22 cellular contexts compared by ENCODE assay signal in genomic region chr22:33861216-33861875, GRCh38. TPM values are rescaled to one million over a fixed set of nuclear protein-coding genes. Genes with fewer than 3 reads are reported as not detected.
DNase-seq lines count a peak whose midpoint lies in the region; ATAC-seq and TF ChIP-seq lines count a peak whose summit lies in the region.
"Had no signal": no experiment of that assay in that cellular context is flagged by ENCODE, and none has a peak within 500 bp of the region (broad histone marks: within the 10 kb centered on the region; RNA-seq: fewer than 3 reads in every experiment).

No MANE protein-coding gene starts in this region.

- H3K27me3 ChIP-seq in H9 (ENCODE audit: insufficient read depth, low read length) (no peaks in the 10 kb centered on the region), lower lobe of right lung (ENCODE audit: low read depth) (no peaks in the 10 kb centered on the region), trophoblast cell (ENCODE audit: insufficient read depth, low read length) (no peaks in the 10 kb centered on the region)
- H3K27me3 ChIP-seq: Peyer's patch had no signal

- H3K27ac ChIP-seq in H9 (ENCODE audit: insufficient read length, low read depth, low read length) (no peak overlapping the region), lower lobe of right lung (no peak overlapping the region), trophoblast cell (ENCODE audit: low read depth, low read length) (no peak overlapping the region)
- H3K27ac ChIP-seq: C4-2B, Peyer's patch had no signal

- H3K4me3 Mint-ChIP-seq in H9 (no peak overlapping the region; a peak in 1 of 5 replicates), brain (no peak overlapping the region)
- no peak overlapping the region for H3K4me3 Mint-ChIP-seq in activated CD4-positive, alpha-beta memory T cell treated with anti-CD3 and anti-CD28 coated beads for 36 hours
- H3K4me3 Mint-ChIP-seq: HFFc6 had no signal

- H4K8ac ChIP-seq in H9 (replicated peaks; ENCODE audit: insufficient read length, low read depth, low read length) (no peak overlapping the region), trophoblast cell (ENCODE audit: low read depth, low read length) (no peak overlapping the region)

- H3K4me1 ChIP-seq in H9 (ENCODE audit: insufficient read depth, low read length) (peaks cover 2% of the 10 kb centered on the region), lower lobe of right lung (peaks cover 10% of the 10 kb centered on the region), trophoblast cell (ENCODE audit: control insufficient read depth in 1 of 2, insufficient read depth in 2 of 2, low read length in 2 of 2) (peaks cover 3 to 5% of the 10 kb centered on the region in 2 experiments)

- H3K79me2 ChIP-seq in H9 (ENCODE audit: insufficient read depth, low read length), result peaks cover 47% of the 10 kb centered on the region; the same call in 1 of the 2 replicates
- H3K79me2 ChIP-seq in trophoblast cell (ENCODE audit: control insufficient read depth, insufficient read depth, low read length, poor library complexity), result peaks cover 2% of the 10 kb centered on the region

- no peak overlapping the region for H2BK15ac ChIP-seq in H9 (ENCODE audit: low read depth, low read length)

- H3K23ac ChIP-seq in H9 (ENCODE audit: insufficient read length, low read depth, low read length) (no peak overlapping the region), trophoblast cell (ENCODE audit: low read length) (peak overlapping the region; percentile 71)

- H4K5ac ChIP-seq in H9 (ENCODE audit: insufficient read length, low read depth, low read length), result no peak overlapping the region

- H2BK5ac ChIP-seq in H9 (ENCODE audit: insufficient read length, low read length) (no peak overlapping the region), trophoblast cell (ENCODE audit: low read depth, low read length, poor library complexity) (no peak overlapping the region)

- H3K9me3 Mint-ChIP-seq in H9 (no peaks in the 10 kb centered on the region), brain (peaks cover 0 to 7% (median 2%) of the 10 kb centered on the region in 5 experiments)
- peaks cover 5% of the 10 kb centered on the region for H3K9me3 Mint-ChIP-seq in activated CD4-positive, alpha-beta memory T cell treated with anti-CD3 and anti-CD28 coated beads for 36 hours

- H3K27me3 Mint-ChIP-seq in H9 (ENCODE audit: low read depth) (no peaks in the 10 kb centered on the region; the same call in 1 of the 2 replicates), brain (no peaks in the 10 kb centered on the region)
- no peaks in the 10 kb centered on the region for H3K27me3 Mint-ChIP-seq in activated CD4-positive, alpha-beta memory T cell treated with anti-CD3 and anti-CD28 coated beads for 36 hours

- no peak overlapping the region for H3K9ac ChIP-seq in H9 (ENCODE audit: extremely low read depth, insufficient read length, low read length)
- H3K9ac ChIP-seq in trophoblast cell (ENCODE audit: low read length), result no peak overlapping the region

- no peak overlapping the region for H2BK20ac ChIP-seq in H9 (ENCODE audit: low read depth, low read length, poor library complexity, severe bottlenecking)

- POLR2A ChIA-PET in activated CD4-positive, alpha-beta memory T cell treated with anti-CD3 and anti-CD28 coated beads for 36 hours (lab: Charles Lee), result no interaction called here

- H3K4me1 Mint-ChIP-seq in H9 (peaks cover 35 to 43% of the 10 kb centered on the region in 2 experiments), brain (peaks cover 17% of the 10 kb centered on the region)
- no peaks in the 10 kb centered on the region for H3K4me1 Mint-ChIP-seq in activated CD4-positive, alpha-beta memory T cell treated with anti-CD3 and anti-CD28 coated beads for 36 hours (ENCODE audit: low read depth)
- H3K4me1 Mint-ChIP-seq: CD8-positive, alpha-beta memory T cell had no signal

- H3K23me2 ChIP-seq in H9 (ENCODE audit: insufficient read length, low read depth, low read length, poor library complexity, severe bottlenecking), result no peaks in the 10 kb centered on the region

- no peak for DNase-seq in H9
- peak; percentile 71 for DNase-seq in lower lobe of right lung
- DNase-seq in trophoblast cell, result no peak
- DNase-seq in DMS153 treated with DMSO at 0.1 percent for 48 hours (lab: John Stamatoyannopoulos, UW; ENCODE audit: unreplicated experiment), result no peak
- no peak for DNase-seq in activated CD4-positive, alpha-beta memory T cell treated with anti-CD3 and anti-CD28 coated beads for 36 hours
- DNase-seq: Calu3; CD8-positive, alpha-beta memory T cell; DMS153; HFFc6; Karpas-422; MV-4-11; NCI-H1694; NCI-H2081; NCI-H2171; NCI-H345; NCI-H524; NCI-H82; Peyer's patch had no signal

- intact Hi-C loops in lower lobe of right lung (cut with DNase I), result no loop called here
- intact Hi-C loops in activated CD4-positive, alpha-beta memory T cell treated with anti-CD3 and anti-CD28 coated beads for 36 hours (cut with micrococcal nuclease), result no loop called here

- H2AFZ ChIP-seq in H9 (ENCODE audit: low read length) (no peak overlapping the region), trophoblast cell (ENCODE audit: insufficient read depth, low read length, poor library complexity) (no peak overlapping the region)

- H4K91ac ChIP-seq in H9 (ENCODE audit: insufficient read length, low read depth, low read length) (no peak overlapping the region), trophoblast cell (ENCODE audit: low read depth, low read length) (no peak overlapping the region)

- no peak overlapping the region for H3K4me2 ChIP-seq in H9 (ENCODE audit: insufficient read depth, insufficient read length, low read length)
- H3K4me2 ChIP-seq in trophoblast cell (ENCODE audit: low read length), result no peak overlapping the region

- no peaks in the 10 kb centered on the region for H3K9me3 ChIP-seq in H9 (ENCODE audit: control insufficient read depth, low read depth, low read length)
- no peaks in the 10 kb centered on the region for H3K9me3 ChIP-seq in lower lobe of right lung
- no peaks in the 10 kb centered on the region for H3K9me3 ChIP-seq in trophoblast cell (ENCODE audit: insufficient read depth, low read depth, low read length)
- H3K9me3 ChIP-seq: Peyer's patch had no signal

- peaks cover 15% of the 10 kb centered on the region for H3K79me1 ChIP-seq in H9 (ENCODE audit: insufficient read depth, low read depth, low read length, poor library complexity, severe bottlenecking)
- H3K79me1 ChIP-seq in trophoblast cell (ENCODE audit: low read length), result no peaks in the 10 kb centered on the region

- H3K4ac ChIP-seq in H9 (ENCODE audit: low read depth, low read length), result no peak overlapping the region
- H3K4ac ChIP-seq in trophoblast cell (ENCODE audit: low read depth, low read length), result no peak overlapping the region

- H3K14ac ChIP-seq in H9 (ENCODE audit: insufficient read depth, low read length) (0 out of 2 replicates have a peak overlapping the region, but pooled peaks have one; percentile 11), trophoblast cell (ENCODE audit: low read length) (no peak overlapping the region)

- CTCF ChIA-PET in activated CD4-positive, alpha-beta memory T cell treated with anti-CD3 and anti-CD28 coated beads for 36 hours (lab: Charles Lee), result no interaction called here

- H2BK12ac ChIP-seq in H9 (ENCODE audit: insufficient read length, low read depth, low read length), result no peak overlapping the region
- no peak overlapping the region for H2BK12ac ChIP-seq in trophoblast cell (ENCODE audit: low read length)

- no peak overlapping the region for H3K56ac ChIP-seq in H9 (ENCODE audit: insufficient read length, low read depth, low read length)

- H4K12ac ChIP-seq in trophoblast cell (ENCODE audit: low read depth, low read length), result no peak overlapping the region

- H2BK120ac ChIP-seq in H9 (ENCODE audit: low read depth, low read length, poor library complexity, severe bottlenecking) (no peak overlapping the region), trophoblast cell (ENCODE audit: insufficient read depth, low read length, poor library complexity) (no peak overlapping the region)

- peak overlapping the region in 2 of 3 experiments; percentile 26 to 30; a peak in 5 of 7 replicates for H3K27ac Mint-ChIP-seq in H9
- peak overlapping the region in 3 of 5 experiments; percentile 28 to 39 (median 37) for H3K27ac Mint-ChIP-seq in brain
- H3K27ac Mint-ChIP-seq in activated CD4-positive, alpha-beta memory T cell treated with anti-CD3 and anti-CD28 coated beads for 36 hours, result no peak overlapping the region
- H3K27ac Mint-ChIP-seq: CD8-positive, alpha-beta memory T cell; HFFc6 had no signal

- H3K36me3 ChIP-seq in lower lobe of right lung (no peaks in the 10 kb centered on the region), trophoblast cell (ENCODE audit: control insufficient read depth in 1 of 2, insufficient read depth in 2 of 2, low read length in 2 of 2) (no peaks in the 10 kb centered on the region)
- H3K36me3 ChIP-seq: Peyer's patch had no signal

- H3K18ac ChIP-seq in H9 (ENCODE audit: insufficient read length, low read depth, low read length) (no peak overlapping the region), trophoblast cell (ENCODE audit: low read length) (no peak overlapping the region)

- peaks cover 5 to 7% (median 5%) of the 10 kb centered on the region in 3 experiments; a peak in 3 of 7 replicates for H3K36me3 Mint-ChIP-seq in H9 (ENCODE audit: insufficient read depth in 1 of 3, low read depth in 3 of 3)
- H3K36me3 Mint-ChIP-seq in brain, result peaks cover 7% of the 10 kb centered on the region
- no peaks in the 10 kb centered on the region for H3K36me3 Mint-ChIP-seq in activated CD4-positive, alpha-beta memory T cell treated with anti-CD3 and anti-CD28 coated beads for 36 hours
- H3K36me3 Mint-ChIP-seq: CD8-positive, alpha-beta memory T cell had no signal

- H3T11ph ChIP-seq in H9 (ENCODE audit: low read length), result no peak overlapping the region

- no peak overlapping the region for H3K4me3 ChIP-seq in lower lobe of right lung
- H3K4me3 ChIP-seq in trophoblast cell (ENCODE audit: low read depth, low read length), result no peak overlapping the region
- H3K4me3 ChIP-seq: Peyer's patch had no signal

- ATAC-seq in lower lobe of right lung (peak; percentile 84 to 88), GM21529 (IDR thresholded peaks at IDR 0.05; ENCODE audit: unreplicated experiment) (no peak)
- ATAC-seq: SK-N-SH treated with all-trans-retinoic acid at 6 μM for 48 hours had no signal

- TF ChIP-seq CTCF in H9 (conservative IDR thresholded peaks at IDR 0.05), result no peak
- TF ChIP-seq CTCF in brain (conservative IDR thresholded peaks at IDR 0.05), result no peak
- no peak for TF ChIP-seq CTCF in lower lobe of right lung (IDR thresholded peaks at IDR 0.05)

- H4K20me1 ChIP-seq in H9 (ENCODE audit: control insufficient read depth, insufficient read depth, insufficient read length), result no peaks in the 10 kb centered on the region

- no peak overlapping the region for H2AK5ac ChIP-seq in H9 (ENCODE audit: insufficient read length, low read length)
- no peak overlapping the region for H2AK5ac ChIP-seq in trophoblast cell (ENCODE audit: low read length)

- WGBS in H9 (ENCODE audit: extremely low coverage, insufficient read length, low lambda C conversion rate), result no CpG with 5 or more reads among the region's 12 CpGs
- WGBS in trophoblast cell (ENCODE audit: extremely low coverage, insufficient coverage, insufficient read length), result no CpG with 5 or more reads among the region's 12 CpGs

RNA-seq across cellular contexts. Expression of gene LARGE1, which starts 58.9 kb away (rescaled TPM):
- total RNA-seq in H9 (2021), result 41.7 and 43.5 TPM in 2 replicates
- 10.1 TPM for polyA plus RNA-seq in brain (ENCODE audit: insufficient read depth, low read depth, low replicate concordance)
- total RNA-seq in lower lobe of right lung, result 27.4 TPM
- polyA plus RNA-seq in trophoblast cell (2013), result 17.3 and 17.7 TPM in 2 replicates
- 1 to 10 TPM in 1 of 2 experiments, under 1 TPM in 1; 0.81 to 2.0 TPM for total RNA-seq in activated CD4-positive, alpha-beta memory T cell treated with anti-CD3 and anti-CD28 coated beads for 36 hours
